Comparison of ENCODE assay signal across 14 cellular contexts in genomic region chr2:130875935-130876334, GRCh38. TPM values are rescaled to one million over a fixed set of nuclear protein-coding genes. Genes with fewer than 3 reads are reported as not detected.
DNase-seq lines count a peak whose midpoint lies in the region; ATAC-seq and TF ChIP-seq lines count a peak whose summit lies in the region.
"Had no signal": no experiment of that assay in that cellular context is flagged by ENCODE, and none has a peak within 500 bp of the region (broad histone marks: within the 10 kb centered on the region; RNA-seq: fewer than 3 reads in every experiment).

No MANE protein-coding gene starts in this region.

- TF ChIP-seq RAD21 in IMR-90 (IDR thresholded peaks at IDR 0.05; ENCODE audit: low read length) = no peak

- H3K79me1 ChIP-seq in IMR-90 (ENCODE audit: low read depth in 1 of 2, low read length in 2 of 2) (no peaks in the 10 kb centered on the region), neuronal stem cell (ENCODE audit: low read depth, low read length) (peaks cover 4% of the 10 kb centered on the region)

- H3K4ac ChIP-seq in IMR-90 (ENCODE audit: low read depth, low read length) (no peak overlapping the region), neuronal stem cell (ENCODE audit: low read length) (no peak overlapping the region)

- H4K5ac ChIP-seq in IMR-90 (ENCODE audit: low read depth, low read length) = no peak overlapping the region

- H2AFZ ChIP-seq in IMR-90 (replicated peaks; ENCODE audit: low read length, poor library complexity) = no peak overlapping the region
- no peak overlapping the region for H2AFZ ChIP-seq in neuronal stem cell (ENCODE audit: low read length)
- H2AFZ ChIP-seq: GM23248 had no signal

- no peak overlapping the region for H2BK12ac ChIP-seq in neuronal stem cell (ENCODE audit: low read length)

- no peak overlapping the region for H3K23ac ChIP-seq in IMR-90 (ENCODE audit: low read depth, low read length)
- no peak overlapping the region for H3K23ac ChIP-seq in neuronal stem cell (ENCODE audit: low read depth, low read length, poor library complexity)

- H3K4me2 ChIP-seq in IMR-90 (ENCODE audit: low read depth, low read length) (no peak overlapping the region), neuronal stem cell (ENCODE audit: insufficient read depth, low read length, poor library complexity, severe bottlenecking) (no peak overlapping the region)
- H3K4me2 ChIP-seq: A549 had no signal

- H3K9me3 ChIP-seq in IMR-90 (ENCODE audit: control insufficient read depth, insufficient read depth, low read length) (no peaks in the 10 kb centered on the region), neuronal stem cell (replicated peaks in 1 of 2; ENCODE audit: control insufficient read depth in 2 of 2, insufficient read depth in 1 of 2, low read depth in 1 of 2, low read length in 2 of 2) (peaks cover 0 to 20% of the 10 kb centered on the region in 2 donors)
- H3K9me3 ChIP-seq: A549, Caco-2 had no signal

- in situ Hi-C loops in IMR-90 (cut with MboI; ENCODE audit: low sequenced_read_pairs) = no loop called here

- H3K4me1 ChIP-seq in IMR-90 (ENCODE audit: control insufficient read depth, insufficient read depth, low read length) (no peaks in the 10 kb centered on the region), neuronal stem cell (ENCODE audit: control insufficient read depth in 2 of 2, insufficient read depth in 1 of 2, low read depth in 1 of 2, low read length in 2 of 2) (peaks cover 0 to 20% of the 10 kb centered on the region in 2 donors)
- H3K4me1 ChIP-seq: A549, Caco-2 had no signal

- H3K4me3 ChIP-seq in IMR-90 (ENCODE audit: insufficient read depth, low read depth, low read length) (no peak overlapping the region), coronary artery (no peak overlapping the region), neuronal stem cell (ENCODE audit: low read length in 2 of 2) (peak overlapping the region in 1 of 2 donors; percentile 39)
- H3K4me3 ChIP-seq: A549, GM23248 had no signal

- no TSS peak for BruUV-seq in IMR-90 (replicated peaks; lab: Mats Ljungman, UMichigan)

- CTCF ChIA-PET in IMR-90 (lab: Yijun Ruan, JAX) = no interaction called here

- no peaks in the 10 kb centered on the region; the same call in 1 of the 2 replicates for H3K27me3 ChIP-seq in IMR-90 (ENCODE audit: control insufficient read depth, insufficient read depth, low read length)
- peaks cover 0 to 5% (median 0%) of the 10 kb centered on the region in 3 experiments for H3K27me3 ChIP-seq in neuronal stem cell (ENCODE audit: control insufficient read depth in 3 of 3, insufficient read depth in 3 of 3, low read depth in 1 of 3, low read length in 3 of 3)

- H3K18ac ChIP-seq in IMR-90 (ENCODE audit: low read depth, low read length) (no peak overlapping the region), neuronal stem cell (ENCODE audit: low read length) (peak overlapping the region; percentile 61)

- H2BK15ac ChIP-seq in IMR-90 (ENCODE audit: low read depth, low read length) (no peak overlapping the region), neuronal stem cell (ENCODE audit: low read length) (no peak overlapping the region)

- H3K27ac ChIP-seq in IMR-90 (ENCODE audit: insufficient read depth, low read length) = no peak overlapping the region
- H3K27ac ChIP-seq in coronary artery = no peak overlapping the region
- no peak overlapping the region for H3K27ac ChIP-seq in neuronal stem cell (replicated peaks; ENCODE audit: low read length)
- H3K27ac ChIP-seq: A549, C4-2B, GM23248 had no signal

- dilution Hi-C loops in IMR-90 (cut with HindIII; ENCODE audit: low sequenced_read_pairs, unreplicated experiment) = no loop called here

- H4K8ac ChIP-seq in IMR-90 (ENCODE audit: low read depth in 2 of 2, low read length in 2 of 2) (no peak overlapping the region), neuronal stem cell (ENCODE audit: low read depth, low read length) (no peak overlapping the region)

- H4K91ac ChIP-seq in IMR-90 (ENCODE audit: insufficient read depth, low read depth, low read length) (no peak overlapping the region), neuronal stem cell (ENCODE audit: low read depth, low read length, poor library complexity) (no peak overlapping the region)

- peak overlapping the region; percentile 65 for H2AK9ac ChIP-seq in IMR-90 (replicated peaks; ENCODE audit: low read depth, low read length, poor library complexity)

- WGBS in IMR-90 (ENCODE audit: extremely low coverage in 2 of 2, insufficient read length in 1 of 2), 2 experiments = 70% methylated on average over 6 of the region's 9 CpGs; no CpG with 5 or more reads in 1 of the 2 experiments
- WGBS in neuronal stem cell (ENCODE audit: extremely low coverage in 2 of 2, insufficient read length in 2 of 2, insufficient replicate concordance in 1 of 2), 2 donors = no CpG with 5 or more reads among the region's 9 CpGs

- H3K9me1 ChIP-seq in IMR-90 (ENCODE audit: insufficient read depth, low read length) = no peaks in the 10 kb centered on the region

- H2BK20ac ChIP-seq in IMR-90 (ENCODE audit: low read depth, low read length) = no peak overlapping the region

- intact Hi-C loops in IMR-90 (cut with micrococcal nuclease) = no loop called here

- H2BK5ac ChIP-seq in IMR-90 (ENCODE audit: low read depth, low read length, poor library complexity, severe bottlenecking) = no peak overlapping the region
- no peak overlapping the region for H2BK5ac ChIP-seq in neuronal stem cell (ENCODE audit: low read length)

- H4K20me1 ChIP-seq in IMR-90 (ENCODE audit: insufficient read depth, low read length) = no peaks in the 10 kb centered on the region

- POLR2A ChIA-PET in IMR-90 (lab: Charles Lee; ENCODE audit: unreplicated experiment) = no interaction called here

- H2BK120ac ChIP-seq in IMR-90 (ENCODE audit: low read depth, low read length) (no peak overlapping the region), neuronal stem cell (ENCODE audit: low read depth, low read length) (no peak overlapping the region)

- H3K14ac ChIP-seq in IMR-90 (replicated peaks; ENCODE audit: low read depth, low read length) (no peak overlapping the region), neuronal stem cell (ENCODE audit: low read length) (no peak overlapping the region)

- DNase-seq in IMR-90 = no peak
- DNase-seq in coronary artery (ENCODE audit: low spot score) = peak; percentile 53
- DNase-seq in neuronal stem cell (ENCODE audit: low spot score) = no peak
- no peak for DNase-seq in stimulated activated CD4-positive, alpha-beta T cell treated with anti-CD3 and anti-CD28 coated beads, Interleukin-2, amount 100 ng/mL, for 48 hours
- no peak for DNase-seq in T-helper 9 cell
- DNase-seq: AML-193; Caco-2; CD4-positive, alpha-beta T cell; GM23248; HCEC 1CT had no signal

- ATAC-seq in IMR-90 (ENCODE audit: low read depth) (no peak), HG03175 (IDR thresholded peaks at IDR 0.05; ENCODE audit: unreplicated experiment) (no peak)
- ATAC-seq: A549, HepG2 had no signal

- no peak for TF ChIP-seq POLR2A in IMR-90 (IDR thresholded peaks at IDR 0.05; ENCODE audit: low read depth, low read length)

- H3K36me3 ChIP-seq in IMR-90 (ENCODE audit: control insufficient read depth, insufficient read depth, low read length) (no peaks in the 10 kb centered on the region), neuronal stem cell (replicated peaks in 1 of 2; ENCODE audit: control insufficient read depth in 2 of 2, insufficient read depth in 2 of 2, low read length in 2 of 2) (peaks cover 0 to 3% of the 10 kb centered on the region in 2 donors)

- no peak overlapping the region for H3K56ac ChIP-seq in IMR-90 (ENCODE audit: extremely low read depth, insufficient read depth, low read length)

- H2AK5ac ChIP-seq in IMR-90 (ENCODE audit: low read depth, low read length) (no peak overlapping the region), neuronal stem cell (ENCODE audit: low read depth, low read length) (no peak overlapping the region)

- TF ChIP-seq CTCF in IMR-90 (conservative IDR thresholded peaks at IDR 0.05; ENCODE audit: low read depth, low read length) (no peak), coronary artery (IDR thresholded peaks at IDR 0.05) (no peak)

- no peak overlapping the region for H3K9ac ChIP-seq in IMR-90 (ENCODE audit: low read depth, low read length)
- no peak overlapping the region for H3K9ac ChIP-seq in neuronal stem cell (ENCODE audit: low read depth, low read length, poor library complexity)
- H3K9ac ChIP-seq: GM23248 had no signal

TF ChIP-seq in IMR-90, 13 proteins besides CTCF, POLR2A, EP300 and RAD21:
- TF ChIP-seq USF2 (IDR thresholded peaks at IDR 0.05; ENCODE audit: low read depth, low read length) (no peak), FOS (IDR thresholded peaks at IDR 0.05; ENCODE audit: low read depth, low read length) (no peak), RCOR1 (IDR thresholded peaks at IDR 0.05; ENCODE audit: insufficient replicate concordance, low read length) (no peak), MXI1 (IDR thresholded peaks at IDR 0.05; ENCODE audit: borderline replicate concordance, low read depth, low read length) (no peak), NFE2L2 (IDR thresholded peaks at IDR 0.05; ENCODE audit: low read depth, low read length) (no peak)

RNA-seq across cellular contexts. Expression of gene ARHGEF4, which starts 39.2 kb away (rescaled TPM):
- 2.7 and 3.3 TPM in 2 replicates for total RNA-seq in IMR-90 (2012; rRNA removed)
- 5.0 and 6.5 TPM in 2 replicates for polyA plus RNA-seq in IMR-90 (2012; rRNA removed)
- polyA plus RNA-seq in IMR-90 (2012; cell fraction: cytosol; rRNA removed) = 1.7 and 5.6 TPM in 2 replicates
- polyA plus RNA-seq in IMR-90 (2012; cell fraction: nucleus; rRNA removed; ENCODE audit: low replicate concordance) = 19.3 and 36.1 TPM in 2 replicates
- polyA plus RNA-seq in neuronal stem cell (2013, experiment 1 of 2) = 38.1 TPM
- 36.3 TPM for polyA plus RNA-seq in neuronal stem cell (2013, experiment 2 of 2)
